10 cellular contexts compared by ENCODE assay signal in genomic region chrX:11351375-11352295, GRCh38. TPM values are rescaled to one million over a fixed set of nuclear protein-coding genes. Genes with fewer than 3 reads are reported as not detected.
A peak's percentile ranks its signal among the peaks of the same experiment; 100 is the strongest.
DNase-seq lines count a peak whose midpoint lies in the region; ATAC-seq and TF ChIP-seq lines count a peak whose summit lies in the region.
"Had no signal": no experiment of that assay in that cellular context is flagged by ENCODE, and none has a peak within 500 bp of the region (broad histone marks: within the 10 kb centered on the region; RNA-seq: fewer than 3 reads in every experiment).

No MANE protein-coding gene starts in this region.

- H3K4me3 Mint-ChIP-seq in stimulated activated effector memory CD8-positive, alpha-beta T cell treated with anti-CD3 and anti-CD28 coated beads, Interleukin-12 subunit alpha, Interleukin-12 subunit beta, amount 100 ng/mL, for 72 hours: no peak overlapping the region

- H3K27me3 ChIP-seq in MG63: no peaks in the 10 kb centered on the region
- H3K27me3 ChIP-seq in gastroesophageal sphincter: no peaks in the 10 kb centered on the region
- peaks cover 0 to 3% (median 3%) of the 10 kb centered on the region in 5 donors for H3K27me3 ChIP-seq in subcutaneous abdominal adipose tissue (ENCODE audit: control insufficient read depth in 5 of 5, insufficient read depth in 4 of 5, low read length in 5 of 5)
- H3K27me3 ChIP-seq in A673 (replicated peaks; ENCODE audit: insufficient read depth, low read depth, low read length, poor library complexity): peaks cover 3% of the 10 kb centered on the region

- CTCF ChIA-PET in A673 (lab: Charles Lee): interaction anchor here (0.7 kb wide), 1 partner anchor 180 kb away, joined by 3 read pairs; no protein-coding TSS in a partner anchor

- H3K4me1 ChIP-seq in gastroesophageal sphincter: peaks cover 0 to 10% (median 0%) of the 10 kb centered on the region in 3 donors
- peaks cover 0 to 5% (median 0%) of the 10 kb centered on the region in 5 donors for H3K4me1 ChIP-seq in subcutaneous abdominal adipose tissue (ENCODE audit: control insufficient read depth in 5 of 5, insufficient read depth in 5 of 5, low read length in 5 of 5)
- no peaks in the 10 kb centered on the region for H3K4me1 ChIP-seq in A673 (ENCODE audit: insufficient read depth, low read length, poor library complexity, severe bottlenecking)

- no TSS peak for BruUV-seq in A673 (replicated peaks; lab: Mats Ljungman, UMichigan)

- TF ChIP-seq EP300 in gastroesophageal sphincter (IDR thresholded peaks at IDR 0.05): no peak

- TF ChIP-seq CTCF in gastroesophageal sphincter (IDR thresholded peaks at IDR 0.05): no peak
- TF ChIP-seq CTCF in A673 (conservative IDR thresholded peaks at IDR 0.05; ENCODE audit: low read depth, low read length): no peak

- H3K9me3 ChIP-seq in MG63 (no peaks in the 10 kb centered on the region), gastroesophageal sphincter (no peaks in the 10 kb centered on the region), subcutaneous abdominal adipose tissue (ENCODE audit: control insufficient read depth in 5 of 5, low read length in 5 of 5) (no peaks in the 10 kb centered on the region), A673 (ENCODE audit: low read depth, low read length, poor library complexity, severe bottlenecking) (no peaks in the 10 kb centered on the region)

- 12 to 20% methylated on average over 5 to 7 of the region's 11 CpGs for WGBS in gastroesophageal sphincter (ENCODE audit: low coverage in 1 of 2), 2 donors

- no peaks in the 10 kb centered on the region for H3K36me3 ChIP-seq in MG63
- H3K36me3 ChIP-seq in gastroesophageal sphincter: no peaks in the 10 kb centered on the region
- H3K36me3 ChIP-seq in subcutaneous abdominal adipose tissue (ENCODE audit: control insufficient read depth in 5 of 5, insufficient read depth in 5 of 5, low read length in 5 of 5): no peaks in the 10 kb centered on the region
- no peaks in the 10 kb centered on the region for H3K36me3 ChIP-seq in A673 (ENCODE audit: insufficient read depth, low read length, poor library complexity, severe bottlenecking)

- H3K9ac ChIP-seq in subcutaneous abdominal adipose tissue (ENCODE audit: low read length in 5 of 5): no peak overlapping the region

- TF ChIP-seq POLR2A in gastroesophageal sphincter (IDR thresholded peaks at IDR 0.05): no peak

- H3K9me3 Mint-ChIP-seq in stimulated activated effector memory CD8-positive, alpha-beta T cell treated with anti-CD3 and anti-CD28 coated beads, Interleukin-12 subunit alpha, Interleukin-12 subunit beta, amount 100 ng/mL, for 72 hours: no peaks in the 10 kb centered on the region

- no peaks in the 10 kb centered on the region for H3K36me3 Mint-ChIP-seq in stimulated activated effector memory CD8-positive, alpha-beta T cell treated with anti-CD3 and anti-CD28 coated beads, Interleukin-12 subunit alpha, Interleukin-12 subunit beta, amount 100 ng/mL, for 72 hours

- DNase-seq in MG63 (peak; percentile 36), NCI-H82 treated with DMSO at 0.1 percent for 48 hours (lab: John Stamatoyannopoulos, UW; ENCODE audit: unreplicated experiment) (no peak), A673 (ENCODE audit: low spot score) (no peak)
- DNase-seq in stimulated activated effector memory CD8-positive, alpha-beta T cell treated with anti-CD3 and anti-CD28 coated beads, Interleukin-12 subunit alpha, Interleukin-12 subunit beta, amount 100 ng/mL, for 72 hours (ENCODE audit: low spot score in 2 of 2): no peak
- DNase-seq: stimulated activated CD4-positive, alpha-beta T cell treated with anti-CD3 and anti-CD28 coated beads, Interleukin-4, amount 100 ng/mL, for 4 hours had no signal

- no peak overlapping the region for H3K4me3 ChIP-seq in MG63
- peak overlapping the region in 1 of 2 donors; percentile 28 for H3K4me3 ChIP-seq in gastroesophageal sphincter
- H3K4me3 ChIP-seq in subcutaneous abdominal adipose tissue (ENCODE audit: low read depth in 1 of 5, low read length in 5 of 5): peak overlapping the region in 3 of 5 donors; percentile 34 to 42 (median 34)
- H3K4me3 ChIP-seq in A673 (ENCODE audit: low read depth, low read length, poor library complexity, severe bottlenecking): no peak overlapping the region
- H3K4me3 ChIP-seq: SK-N-MC had no signal

- intact Hi-C loops in A673 (cut with micrococcal nuclease; ENCODE audit: unreplicated experiment): no loop called here

- H3K4me1 Mint-ChIP-seq in stimulated activated effector memory CD8-positive, alpha-beta T cell treated with anti-CD3 and anti-CD28 coated beads, Interleukin-12 subunit alpha, Interleukin-12 subunit beta, amount 100 ng/mL, for 72 hours: no peaks in the 10 kb centered on the region

- H3K27ac ChIP-seq in gastroesophageal sphincter: peak overlapping the region; percentile 73 to 85 (median 76)
- peak overlapping the region; percentile 34 for H3K27ac ChIP-seq in subcutaneous abdominal adipose tissue (ENCODE audit: low read depth, low read length)
- H3K27ac ChIP-seq in A673 (ENCODE audit: low read depth, low read length, poor library complexity, severe bottlenecking): no peak overlapping the region
- H3K27ac ChIP-seq: SK-N-MC had no signal

- H3K27ac Mint-ChIP-seq in stimulated activated effector memory CD8-positive, alpha-beta T cell treated with anti-CD3 and anti-CD28 coated beads, Interleukin-12 subunit alpha, Interleukin-12 subunit beta, amount 100 ng/mL, for 72 hours: no peak overlapping the region

- ATAC-seq in GM19467 (IDR thresholded peaks at IDR 0.05; ENCODE audit: unreplicated experiment) (peak; percentile 30), gastroesophageal sphincter (peak; percentile 84), GM18520 (IDR thresholded peaks at IDR 0.05; ENCODE audit: unreplicated experiment) (no peak)
- no peak for ATAC-seq in stimulated activated effector memory CD8-positive, alpha-beta T cell treated with anti-CD3 and anti-CD28 coated beads, Interleukin-12 subunit alpha, Interleukin-12 subunit beta, amount 100 ng/mL, for 72 hours

- POLR2A ChIA-PET in A673 (lab: Charles Lee; ENCODE audit: low non-redundant PET): no interaction called here

RNA-seq across cellular contexts. Expression of gene AMELX, which starts 58.4 kb away (rescaled TPM):
- total RNA-seq in MG63 (2014; rRNA removed; shearing (Covaris generic); ENCODE audit: low replicate concordance): not detected in 2 replicates
- not detected for total RNA-seq in gastroesophageal sphincter
- total RNA-seq in A673 (2021): not detected in 2 replicates

Comparison
In these comparisons a context has a peak if more than half of its experiments do, and no peak if none do; other contexts are left out.
1. ATAC-seq: peak in GM19467 (single experiment) and gastroesophageal sphincter (single experiment); none in GM18520 (single experiment) and stimulated activated effector memory CD8-positive, alpha-beta T cell treated with anti-CD3 and anti-CD28 coated beads, Interleukin-12 subunit alpha, Interleukin-12 subunit beta, amount 100 ng/mL, for 72 hours (single experiment).
2. H3K4me3 ChIP-seq: peak in subcutaneous abdominal adipose tissue (3 of 5); none in MG63 (single experiment) and A673 (single experiment).